In the genomic region with DNA sequence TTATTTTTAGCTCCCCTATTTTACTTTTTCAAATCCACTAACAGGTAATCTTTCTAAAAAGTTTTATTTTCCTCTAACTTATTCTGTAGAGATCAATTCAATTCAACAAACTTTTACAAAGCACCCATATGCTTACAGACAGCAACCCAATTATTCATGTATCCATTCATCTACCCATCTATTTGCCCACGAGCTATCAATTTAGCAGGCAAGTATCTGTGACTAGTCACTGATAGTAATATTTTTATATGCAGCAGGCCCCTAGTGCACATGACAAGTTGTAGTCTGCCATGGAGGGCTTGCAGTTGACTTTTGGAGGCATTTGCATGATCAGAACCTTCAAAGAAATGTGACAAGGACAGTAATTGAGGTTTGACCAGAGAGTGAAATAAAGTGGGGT, we compare ENCODE assay signal across 3 cellular contexts.
TF ChIP-seq lines count a peak whose summit lies in the region.

No MANE protein-coding gene starts in this region.

TF ChIP-seq in SK-N-SH, 30 proteins besides CTCF, POLR2A, EP300 and RAD21 (continued from another document):
- TF ChIP-seq, protein P1, sequence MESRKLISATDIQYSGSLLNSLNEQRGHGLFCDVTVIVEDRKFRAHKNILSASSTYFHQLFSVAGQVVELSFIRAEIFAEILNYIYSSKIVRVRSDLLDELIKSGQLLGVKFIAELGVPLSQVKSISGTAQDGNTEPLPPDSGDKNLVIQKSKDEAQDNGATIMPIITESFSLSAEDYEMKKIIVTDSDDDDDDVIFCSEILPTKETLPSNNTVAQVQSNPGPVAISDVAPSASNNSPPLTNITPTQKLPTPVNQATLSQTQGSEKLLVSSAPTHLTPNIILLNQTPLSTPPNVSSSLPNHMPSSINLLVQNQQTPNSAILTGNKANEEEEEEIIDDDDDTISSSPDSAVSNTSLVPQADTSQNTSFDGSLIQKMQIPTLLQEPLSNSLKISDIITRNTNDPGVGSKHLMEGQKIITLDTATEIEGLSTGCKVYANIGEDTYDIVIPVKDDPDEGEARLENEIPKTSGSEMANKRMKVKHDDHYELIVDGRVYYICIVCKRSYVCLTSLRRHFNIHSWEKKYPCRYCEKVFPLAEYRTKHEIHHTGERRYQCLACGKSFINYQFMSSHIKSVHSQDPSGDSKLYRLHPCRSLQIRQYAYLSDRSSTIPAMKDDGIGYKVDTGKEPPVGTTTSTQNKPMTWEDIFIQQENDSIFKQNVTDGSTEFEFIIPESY (IDR thresholded peaks at IDR 0.05; ENCODE audit: borderline replicate concordance, low read depth): no peak
- TF ChIP-seq FOXM1 (IDR thresholded peaks at IDR 0.05; ENCODE audit: low read depth) (no peak), NRF1 (IDR thresholded peaks at IDR 0.05; ENCODE audit: low read depth, low read length) (no peak), GATA2 (CRISPR knock-in tag; IDR thresholded peaks at IDR 0.05) (peak; percentile 63; the same call in 1 of the 2 replicates), TAF1 (IDR thresholded peaks at IDR 0.05; ENCODE audit: borderline replicate concordance, low read depth, low read length) (no peak), NFIC (IDR thresholded peaks at IDR 0.05; ENCODE audit: borderline replicate concordance) (no peak), MEF2A (IDR thresholded peaks at IDR 0.05; ENCODE audit: borderline replicate concordance, low read depth) (no peak), FOXJ3 (CRISPR knock-in tag; IDR thresholded peaks at IDR 0.05) (0 out of 2 replicates have a peak, but pooled peaks have one; percentile 31)

TF ChIP-seq in SK-N-SH treated with all-trans-retinoic acid at 6 μM for 48 hours, 23 proteins besides CTCF, POLR2A, EP300 and RAD21:
- TF ChIP-seq PATZ1 (CRISPR knock-in tag; IDR thresholded peaks at IDR 0.05; ENCODE audit: borderline replicate concordance) (no peak), CSDC2 (CRISPR knock-in tag; IDR thresholded peaks at IDR 0.05) (no peak), PPARA (CRISPR knock-in tag; IDR thresholded peaks at IDR 0.05; ENCODE audit: borderline replicate concordance) (no peak), ZNF8 (CRISPR knock-in tag; IDR thresholded peaks at IDR 0.05) (no peak), ZNF565 (CRISPR knock-in tag; conservative IDR thresholded peaks at IDR 0.05; ENCODE audit: low read depth) (no peak), ARNTL (CRISPR knock-in tag; IDR thresholded peaks at IDR 0.05; ENCODE audit: borderline replicate concordance, low read depth) (no peak), ZFP30 (CRISPR knock-in tag; IDR thresholded peaks at IDR 0.05) (no peak), CSRNP3 (CRISPR knock-in tag; IDR thresholded peaks at IDR 0.05) (no peak), BACH2 (CRISPR knock-in tag; IDR thresholded peaks at IDR 0.05; ENCODE audit: borderline replicate concordance) (no peak), TSHZ2 (CRISPR knock-in tag; IDR thresholded peaks at IDR 0.05) (no peak)
- TF ChIP-seq, protein P2, sequence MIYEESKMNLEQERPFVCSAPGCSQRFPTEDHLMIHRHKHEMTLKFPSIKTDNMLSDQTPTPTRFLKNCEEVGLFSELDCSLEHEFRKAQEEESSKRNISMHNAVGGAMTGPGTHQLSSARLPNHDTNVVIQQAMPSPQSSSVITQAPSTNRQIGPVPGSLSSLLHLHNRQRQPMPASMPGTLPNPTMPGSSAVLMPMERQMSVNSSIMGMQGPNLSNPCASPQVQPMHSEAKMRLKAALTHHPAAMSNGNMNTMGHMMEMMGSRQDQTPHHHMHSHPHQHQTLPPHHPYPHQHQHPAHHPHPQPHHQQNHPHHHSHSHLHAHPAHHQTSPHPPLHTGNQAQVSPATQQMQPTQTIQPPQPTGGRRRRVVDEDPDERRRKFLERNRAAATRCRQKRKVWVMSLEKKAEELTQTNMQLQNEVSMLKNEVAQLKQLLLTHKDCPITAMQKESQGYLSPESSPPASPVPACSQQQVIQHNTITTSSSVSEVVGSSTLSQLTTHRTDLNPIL (CRISPR knock-in tag; IDR thresholded peaks at IDR 0.05; ENCODE audit: low read depth): no peak

TF ChIP-seq in neural cell, 6 proteins besides CTCF, POLR2A, EP300 and RAD21 (continued from another document):
- TF ChIP-seq SMC3 (conservative IDR thresholded peaks at IDR 0.05; ENCODE audit: poor library complexity): no peak
- TF ChIP-seq POLR2AphosphoS5 (IDR thresholded peaks at IDR 0.05): no peak
